27 cellular contexts compared by ENCODE assay signal in the genomic region with DNA sequence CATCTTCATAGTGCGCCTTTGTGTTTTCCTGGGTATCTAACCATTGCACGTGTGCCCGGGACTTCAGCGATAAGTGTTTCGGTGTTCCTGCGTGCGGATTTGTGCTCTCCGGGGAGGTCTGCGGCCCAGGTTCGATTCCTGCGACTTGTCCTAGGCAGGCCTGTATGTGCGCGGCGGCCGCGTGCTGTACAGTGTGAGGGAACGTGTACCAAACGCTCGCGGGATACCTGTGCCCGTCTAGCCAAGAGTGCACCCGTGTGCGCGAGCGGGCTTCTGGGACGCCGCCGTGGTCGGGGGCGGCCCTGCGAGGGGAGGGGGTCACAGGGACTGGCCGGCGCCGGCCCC. TPM values are rescaled to one million over a fixed set of nuclear protein-coding genes. Genes with fewer than 3 reads are reported as not detected.
DNase-seq lines count a peak whose midpoint lies in the region; ATAC-seq, FAIRE-seq and TF ChIP-seq lines count a peak whose summit lies in the region.
"Had no signal": no experiment of that assay in that cellular context is flagged by ENCODE, and none has a peak within 500 bp of the region (broad histone marks: within the 10 kb centered on the region; RNA-seq: fewer than 3 reads in every experiment).

No MANE protein-coding gene starts in this region.

- H2BK12ac ChIP-seq in H9 (ENCODE audit: insufficient read length, low read depth, low read length) = no peak overlapping the region

- ATAC-seq in A549 = no peak
- ATAC-seq in natural killer cell = no peak
- no peak for ATAC-seq in left lobe of liver
- ATAC-seq: naive thymus-derived CD8-positive, alpha-beta T cell had no signal

- H3K4ac ChIP-seq in H9 (ENCODE audit: low read depth, low read length) = no peak overlapping the region

- H3K4me1 Mint-ChIP-seq in H9 = peaks cover 9 to 60% of the 10 kb centered on the region in 2 experiments
- peaks cover 61% of the 10 kb centered on the region for H3K4me1 Mint-ChIP-seq in nephron
- no peaks in the 10 kb centered on the region for H3K4me1 Mint-ChIP-seq in natural killer cell
- H3K4me1 Mint-ChIP-seq: CD4-positive, CD25-positive, alpha-beta regulatory T cell; memory B cell had no signal

- H3K4me3 Mint-ChIP-seq in H9 (peak overlapping the region; percentile 49 to 77), nephron (peak overlapping the region; percentile 71 to 88 (median 81)), natural killer cell (no peak overlapping the region)
- H3K4me3 Mint-ChIP-seq: activated naive CD4-positive, alpha-beta T cell treated with anti-CD3 and anti-CD28 coated beads for 36 hours; CD4-positive, CD25-positive, alpha-beta regulatory T cell; memory B cell; naive thymus-derived CD8-positive, alpha-beta T cell had no signal

- H3K36me3 Mint-ChIP-seq in H9 (ENCODE audit: insufficient read depth in 1 of 3, low read depth in 3 of 3) (peaks cover 0 to 4% (median 0%) of the 10 kb centered on the region in 3 experiments; a peak in 3 of 7 replicates), nephron (ENCODE audit: low read depth) (no peaks in the 10 kb centered on the region), natural killer cell (no peaks in the 10 kb centered on the region)
- H3K36me3 Mint-ChIP-seq: CD4-positive, CD25-positive, alpha-beta regulatory T cell; memory B cell; naive thymus-derived CD8-positive, alpha-beta T cell had no signal

- DNase-seq in A549 (ENCODE audit: low read depth in 1 of 2, low spot score in 1 of 2) (peak in 1 of 2 experiments; percentile 19), H9 (no peak), endothelial cell of umbilical vein (ENCODE audit: low read depth, low spot score) (no peak), natural killer cell (no peak), A172 (ENCODE audit: low spot score) (no peak), cortex of kidney (lab: John Stamatoyannopoulos, UW) (no peak), left lobe of liver (ENCODE audit: low spot score) (no peak)
- DNase-seq: activated CD8-positive, alpha-beta memory T cell treated with anti-CD3 and anti-CD28 coated beads for 24 hours; activated naive CD4-positive, alpha-beta T cell treated with anti-CD3 and anti-CD28 coated beads for 36 hours; activated T-cell treated with anti-CD3 and anti-CD28 coated beads, Interleukin-2, amount 50 U/mL, for 48 hours; anterior cingulate cortex; GDM1; KG1; kidney glomerular epithelial cell; naive thymus-derived CD8-positive, alpha-beta T cell; NCI-H1694; NCI-H748 treated with DMSO at 0.1 percent for 48 hours; OCI-M1; Right ventricle myocardium superior; stimulated activated CD4-positive, alpha-beta T cell treated with anti-CD3 and anti-CD28 coated beads, Interleukin-1b, Interleukin-23, amount 100 ng/mL, for 48 hours had no signal

- FAIRE-seq in A549 (lab: Jason Lieb, UNC) (no peak), endothelial cell of umbilical vein (lab: Jason Lieb, UNC) (no peak)

- TF ChIP-seq CTCF in A549 (IDR thresholded peaks at IDR 0.05) = no peak
- no peak for TF ChIP-seq CTCF in H9 (conservative IDR thresholded peaks at IDR 0.05)
- no peak for TF ChIP-seq CTCF in endothelial cell of umbilical vein (IDR thresholded peaks at IDR 0.05; ENCODE audit: extremely low read depth in 1 of 2, insufficient read depth in 1 of 2, low read depth in 1 of 2, low read length in 2 of 2)
- no peak for TF ChIP-seq CTCF in nephron (IDR thresholded peaks at IDR 0.05; ENCODE audit: unreplicated experiment in 3 of 3)
- no peak for TF ChIP-seq CTCF in natural killer cell (IDR thresholded peaks at IDR 0.05)

- H4K91ac ChIP-seq in H9 (ENCODE audit: insufficient read length, low read depth, low read length) = no peak overlapping the region

- no peaks in the 10 kb centered on the region for H3K9me1 ChIP-seq in endothelial cell of umbilical vein (replicated peaks; ENCODE audit: control insufficient read depth, extremely low read depth, insufficient read depth, low read length)

- H3K4me2 ChIP-seq in A549 (peak overlapping the region; percentile 60), H9 (ENCODE audit: insufficient read depth, insufficient read length, low read length) (peak overlapping the region; percentile 26), endothelial cell of umbilical vein (ENCODE audit: insufficient read depth, low read length) (no peak overlapping the region)

- H3K4me3 ChIP-seq in A549 (no peak overlapping the region), endothelial cell of umbilical vein (replicated peaks in 1 of 3; ENCODE audit: insufficient read depth in 1 of 3, low read depth in 1 of 3, low read length in 3 of 3) (no peak overlapping the region)

- H3K9ac ChIP-seq in H9 (ENCODE audit: extremely low read depth, insufficient read length, low read length) (no peak overlapping the region), endothelial cell of umbilical vein (replicated peaks; ENCODE audit: extremely low read depth, insufficient read depth, low read length) (no peak overlapping the region)

- H4K20me1 ChIP-seq in H9 (ENCODE audit: control insufficient read depth, insufficient read depth, insufficient read length) = no peaks in the 10 kb centered on the region
- no peaks in the 10 kb centered on the region for H4K20me1 ChIP-seq in endothelial cell of umbilical vein (replicated peaks; ENCODE audit: control insufficient read depth, extremely low read depth, insufficient read depth, low read length)

- no peaks in the 10 kb centered on the region for H3K79me2 ChIP-seq in H9 (ENCODE audit: insufficient read depth, low read length)
- H3K79me2 ChIP-seq in endothelial cell of umbilical vein (ENCODE audit: control insufficient read depth, insufficient read depth, low read length) = no peaks in the 10 kb centered on the region

- H4K5ac ChIP-seq in H9 (ENCODE audit: insufficient read length, low read depth, low read length) = no peak overlapping the region

- H3K27ac ChIP-seq in A549 (no peak overlapping the region), H9 (ENCODE audit: insufficient read length, low read depth, low read length) (no peak overlapping the region), endothelial cell of umbilical vein (ENCODE audit: insufficient read depth, low read depth, low read length) (no peak overlapping the region)
- H3K27ac ChIP-seq: epithelial cell of prostate had no signal

- TF ChIP-seq EP300 in A549 (IDR thresholded peaks at IDR 0.05) = no peak

- no TSS peak for BruUV-seq in endothelial cell of umbilical vein (replicated peaks; lab: Mats Ljungman, UMichigan)

- H3K23me2 ChIP-seq in H9 (ENCODE audit: insufficient read length, low read depth, low read length, poor library complexity, severe bottlenecking) = peaks cover 8% of the 10 kb centered on the region

- H3K4me1 ChIP-seq in A549 (no peaks in the 10 kb centered on the region), H9 (ENCODE audit: insufficient read depth, low read length) (no peaks in the 10 kb centered on the region), endothelial cell of umbilical vein (ENCODE audit: control insufficient read depth, extremely low read depth, insufficient read depth, low read length) (no peaks in the 10 kb centered on the region)
- H3K4me1 ChIP-seq: HAP-1 had no signal

- no peaks in the 10 kb centered on the region for H3K36me3 ChIP-seq in endothelial cell of umbilical vein (ENCODE audit: control insufficient read depth in 2 of 2, extremely low read depth in 1 of 2, insufficient read depth in 2 of 2, low read length in 2 of 2)
- H3K36me3 ChIP-seq: HAP-1 had no signal

- H3K27me3 Mint-ChIP-seq in H9 (ENCODE audit: low read depth) (peaks cover 80% of the 10 kb centered on the region), nephron (ENCODE audit: low read depth) (peaks cover 86% of the 10 kb centered on the region), natural killer cell (ENCODE audit: low read depth in 2 of 2) (peaks cover 29 to 40% of the 10 kb centered on the region in 2 donors)

- CTCF ChIA-PET in A549 (lab: Yijun Ruan, JAX) (no interaction called here), endothelial cell of umbilical vein (lab: Charles Lee) (no interaction called here)

- dilution Hi-C loops in endothelial cell of umbilical vein (cut with MboI; ENCODE audit: extremely low pct_ligation_motif_present, low sequenced_read_pairs) = no loop called here

- H3T11ph ChIP-seq in H9 (ENCODE audit: low read length) = no peak overlapping the region

- no peaks in the 10 kb centered on the region for H3K9me3 ChIP-seq in A549
- no peaks in the 10 kb centered on the region for H3K9me3 ChIP-seq in H9 (ENCODE audit: control insufficient read depth, low read depth, low read length)
- H3K9me3 ChIP-seq in endothelial cell of umbilical vein (replicated peaks; ENCODE audit: control insufficient read depth, insufficient read depth, low read length) = no peaks in the 10 kb centered on the region
- H3K9me3 ChIP-seq: HAP-1 had no signal

- H3K23ac ChIP-seq in H9 (ENCODE audit: insufficient read length, low read depth, low read length) = no peak overlapping the region

- no peak overlapping the region for H2BK20ac ChIP-seq in H9 (ENCODE audit: low read depth, low read length, poor library complexity, severe bottlenecking)

- 56% methylated on average over 20 of the region's 34 CpGs for WGBS in A549 (ENCODE audit: missing lambda C conversion rate)
- no CpG with 5 or more reads among the region's 34 CpGs for WGBS in H9 (ENCODE audit: extremely low coverage, insufficient read length, low lambda C conversion rate)

- TF ChIP-seq RAD21 in A549 (conservative IDR thresholded peaks at IDR 0.05 in 1 of 2, IDR thresholded peaks at IDR 0.05 in 1 of 2) = no peak

- H2BK5ac ChIP-seq in H9 (ENCODE audit: insufficient read length, low read length) = no peak overlapping the region

- H3K9me3 Mint-ChIP-seq in H9 (peaks cover 5 to 8% of the 10 kb centered on the region in 2 experiments), nephron (no peaks in the 10 kb centered on the region), natural killer cell (no peaks in the 10 kb centered on the region)
- H3K9me3 Mint-ChIP-seq: activated naive CD4-positive, alpha-beta T cell treated with anti-CD3 and anti-CD28 coated beads for 36 hours; CD4-positive, CD25-positive, alpha-beta regulatory T cell had no signal

- H3K27me3 ChIP-seq in H9 (ENCODE audit: insufficient read depth, low read length) = peaks cover 24% of the 10 kb centered on the region; the same call in 1 of the 2 replicates
- H3K27me3 ChIP-seq in endothelial cell of umbilical vein (ENCODE audit: control insufficient read depth in 2 of 2, insufficient read depth in 2 of 2, low read length in 2 of 2) = peaks cover 50 to 65% of the 10 kb centered on the region in 2 experiments

- POLR2A ChIA-PET in A549 (lab: Yijun Ruan, JAX) = no interaction called here
- POLR2A ChIA-PET in endothelial cell of umbilical vein (lab: Charles Lee) = no interaction called here

- no peak overlapping the region for H4K8ac ChIP-seq in H9 (replicated peaks; ENCODE audit: insufficient read length, low read depth, low read length)

- no peak overlapping the region for H2BK120ac ChIP-seq in H9 (ENCODE audit: low read depth, low read length, poor library complexity, severe bottlenecking)

- H2AK5ac ChIP-seq in H9 (ENCODE audit: insufficient read length, low read length) = no peak overlapping the region

- H3K18ac ChIP-seq in H9 (ENCODE audit: insufficient read length, low read depth, low read length) = no peak overlapping the region

- no peak overlapping the region for H2BK15ac ChIP-seq in H9 (ENCODE audit: low read depth, low read length)

- H3K56ac ChIP-seq in H9 (ENCODE audit: insufficient read length, low read depth, low read length) = no peak overlapping the region

- H2AFZ ChIP-seq in H9 (ENCODE audit: low read length) = no peak overlapping the region
- H2AFZ ChIP-seq in endothelial cell of umbilical vein (ENCODE audit: low read depth, low read length) = no peak overlapping the region

- no peaks in the 10 kb centered on the region for H3K79me1 ChIP-seq in H9 (ENCODE audit: insufficient read depth, low read depth, low read length, poor library complexity, severe bottlenecking)

- H3K27ac Mint-ChIP-seq in H9 = no peak overlapping the region
- H3K27ac Mint-ChIP-seq in nephron = peak overlapping the region in 1 of 3 experiments; percentile 26
- no peak overlapping the region for H3K27ac Mint-ChIP-seq in natural killer cell
- H3K27ac Mint-ChIP-seq: activated naive CD4-positive, alpha-beta T cell treated with anti-CD3 and anti-CD28 coated beads for 36 hours; memory B cell; naive thymus-derived CD8-positive, alpha-beta T cell had no signal

- no peak for TF ChIP-seq POLR2A in A549 (IDR thresholded peaks at IDR 0.05; ENCODE audit: low read length)
- no peak for TF ChIP-seq POLR2A in endothelial cell of umbilical vein (IDR thresholded peaks at IDR 0.05; ENCODE audit: low read depth, low read length)

- intact Hi-C loops in endothelial cell of umbilical vein (cut with micrococcal nuclease) = no loop called here
- intact Hi-C loops in natural killer cell (cut with micrococcal nuclease) = no loop called here

- H3K14ac ChIP-seq in H9 (ENCODE audit: insufficient read depth, low read length) = no peak overlapping the region

RNA-seq across cellular contexts. Expression of a gene that starts 0.3 kb away (rescaled TPM):
- polyA plus RNA-seq in A549 (2011; rRNA removed) (0.13 TPM in 1 of 2 replicates, not detected in the other), A549 (2017; fragmentation: RNase III; extraction: RNeasy Plus Mini Kit Qiagen cat#74134 plus additional on column Dnase treatment) (0.06 to 0.08 TPM in 2 of 3 replicates, not detected in the other), endothelial cell of umbilical vein (not detected in 2 replicates)
- polyA plus RNA-seq in A549 (2012; cell fraction: cytosol; rRNA removed) = 0.04 and 0.10 TPM in 2 replicates
- polyA plus RNA-seq in A549 (2012; cell fraction: nucleus; rRNA removed) = 0.08 TPM in 1 of 2 replicates, not detected in the other
- not detected in 2 replicates for polyA minus RNA-seq in A549 (2011; rRNA and poly(A)+ RNA removed)
- total RNA-seq in H9 (2021) (2.8 and 3.2 TPM in 2 replicates), endothelial cell of umbilical vein (not detected in 2 replicates), natural killer cell (not detected), left lobe of liver (1.3 TPM)
- not detected in 2 replicates for polyA plus RNA-seq in endothelial cell of umbilical vein (2011; cell fraction: cytosol; rRNA removed)
- not detected in 2 replicates for polyA plus RNA-seq in endothelial cell of umbilical vein (2011; cell fraction: nucleus; rRNA removed)
- polyA plus RNA-seq in endothelial cell of umbilical vein (2012) = not detected in 2 replicates
- polyA minus RNA-seq in endothelial cell of umbilical vein = 8.3 and 11.2 TPM in 2 replicates
- not detected for polyA minus RNA-seq in endothelial cell of umbilical vein (2011; cell fraction: cytosol; rRNA and poly(A)+ RNA removed)
- not detected in 2 replicates for polyA minus RNA-seq in endothelial cell of umbilical vein (2011; cell fraction: nucleus; rRNA and poly(A)+ RNA removed)
- not detected in 2 replicates for total RNA-seq in A172 (2014; rRNA removed; shearing (Covaris generic))
- total RNA-seq: activated naive CD4-positive, alpha-beta T cell treated with anti-CD3 and anti-CD28 coated beads for 36 hours; CD4-positive, CD25-positive, alpha-beta regulatory T cell; dermis microvascular lymphatic vessel endothelial cell; naive thymus-derived CD8-positive, alpha-beta T cell; posterior vena cava had no signal
- polyA plus RNA-seq: CD4-positive, CD25-positive, alpha-beta regulatory T cell; naive thymus-derived CD8-positive, alpha-beta T cell had no signal
